In the genomic region with DNA sequence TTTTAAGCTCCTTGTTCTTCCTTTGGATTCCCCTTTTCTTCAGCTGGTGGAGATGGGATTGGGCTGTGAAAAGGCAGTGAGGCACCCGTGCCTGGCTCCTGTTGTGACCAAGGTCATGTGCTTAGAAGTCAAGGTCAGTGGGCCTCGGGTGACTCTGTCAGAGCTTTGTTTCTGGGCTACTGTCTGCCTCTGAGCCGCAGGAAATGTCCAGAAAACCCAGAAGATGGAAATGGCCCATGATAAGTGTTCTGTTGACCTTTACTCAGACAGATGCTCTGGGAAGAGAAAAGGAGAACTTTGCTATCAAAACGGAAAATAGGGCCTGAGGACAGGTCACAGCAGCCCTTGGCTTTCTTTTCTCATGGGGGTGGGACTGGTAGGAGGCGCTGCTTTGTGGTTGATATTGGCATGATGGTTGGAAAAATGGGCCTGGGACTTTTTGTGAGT, we compare ENCODE assay signal across 10 cellular contexts. TPM values are rescaled to one million over a fixed set of nuclear protein-coding genes. Genes with fewer than 3 reads are reported as not detected.
DNase-seq lines count a peak whose midpoint lies in the region; ATAC-seq and TF ChIP-seq lines count a peak whose summit lies in the region.
"Had no signal": no experiment of that assay in that cellular context is flagged by ENCODE, and none has a peak within 500 bp of the region (broad histone marks: within the 10 kb centered on the region; RNA-seq: fewer than 3 reads in every experiment).

No MANE protein-coding gene starts in this region.

- H3K36me3 Mint-ChIP-seq in CD8-positive, alpha-beta T cell: peaks cover 10% of the 10 kb centered on the region
- no peaks in the 10 kb centered on the region for H3K36me3 Mint-ChIP-seq in chondrocyte (ENCODE audit: low read depth)

- peak overlapping the region; percentile 32 for H3K4me3 Mint-ChIP-seq in CD8-positive, alpha-beta T cell
- H3K4me3 Mint-ChIP-seq in chondrocyte (ENCODE audit: unreplicated experiment): no peak overlapping the region

- H3K27me3 Mint-ChIP-seq in CD8-positive, alpha-beta T cell (ENCODE audit: low read depth): no peaks in the 10 kb centered on the region
- H3K27me3 Mint-ChIP-seq in chondrocyte (ENCODE audit: low read depth): no peaks in the 10 kb centered on the region

- no peak overlapping the region for H3K27ac ChIP-seq in CD8-positive, alpha-beta T cell (ENCODE audit: low read depth, low read length)
- H3K27ac ChIP-seq in PC-9: peak overlapping the region; percentile 61; the same call in 1 of the 2 replicates
- H3K27ac ChIP-seq in psoas muscle: peak overlapping the region; percentile 48
- H3K27ac ChIP-seq: SJCRH30 had no signal

- peaks cover 82% of the 10 kb centered on the region for H3K79me2 ChIP-seq in PC-9 (ENCODE audit: low read depth)

- TF ChIP-seq CTCF in CD8-positive, alpha-beta T cell (IDR thresholded peaks at IDR 0.05): no peak
- no peak for TF ChIP-seq CTCF in PC-9 (conservative IDR thresholded peaks at IDR 0.05)
- no peak for TF ChIP-seq CTCF in chondrocyte (IDR thresholded peaks at IDR 0.05)
- no peak for TF ChIP-seq CTCF in psoas muscle (IDR thresholded peaks at IDR 0.05)

- peaks cover 25% of the 10 kb centered on the region for H3F3A ChIP-seq in PC-9 (ENCODE audit: insufficient read depth, low read depth)

- no peaks in the 10 kb centered on the region for H3K9me3 Mint-ChIP-seq in CD8-positive, alpha-beta T cell
- no peaks in the 10 kb centered on the region for H3K9me3 Mint-ChIP-seq in chondrocyte (ENCODE audit: low read depth)

- DNase-seq in CD8-positive, alpha-beta T cell: no peak
- no peak for DNase-seq in PC-9
- DNase-seq in chondrocyte (ENCODE audit: low spot score): peak; percentile 25
- no peak for DNase-seq in psoas muscle
- no peak for DNase-seq in 8988T
- DNase-seq: cerebellar nuclear complex, SJCRH30 had no signal

- POLR2A ChIA-PET in CD8-positive, alpha-beta T cell (lab: Charles Lee): interaction anchor here (1.1 kb wide), 1 partner anchor 64 kb away, joined by 4 read pairs; the partner anchor contains the start of gene CEP20
- POLR2A ChIA-PET in PC-9 (lab: Charles Lee; ENCODE audit: unreplicated experiment): interaction anchor here (0.6 to 0.7 kb wide), 3 partner anchors 65 to 109 kb away, joined by 3 to 8 read pairs (median 3); no protein-coding TSS in a partner anchor

- CTCF ChIA-PET in CD8-positive, alpha-beta T cell (lab: Charles Lee): no interaction called here
- CTCF ChIA-PET in PC-9 (lab: Charles Lee): no interaction called here

- intact Hi-C loops in CD8-positive, alpha-beta T cell (cut with DNase I, micrococcal nuclease): no loop called here
- intact Hi-C loops in PC-9 (cut with micrococcal nuclease; ENCODE audit: unreplicated experiment): no loop called here
- intact Hi-C loops in psoas muscle (cut with DNase I): loop anchor here (2.0 to 10.0 kb wide), 3 partner anchors 45 to 119 kb away; no protein-coding TSS in a partner anchor

- peaks cover 42% of the 10 kb centered on the region for H3K4me1 ChIP-seq in CD8-positive, alpha-beta T cell (ENCODE audit: insufficient read depth, low read length)
- H3K4me1 ChIP-seq in PC-9 (replicated peaks; ENCODE audit: insufficient read depth): peaks cover 28% of the 10 kb centered on the region
- peaks cover 34% of the 10 kb centered on the region for H3K4me1 ChIP-seq in psoas muscle

- BruUV-seq in PC-9 (replicated peaks; lab: Mats Ljungman, UMichigan): no TSS peak

- H3K27ac Mint-ChIP-seq in CD8-positive, alpha-beta T cell: peak overlapping the region; percentile 62
- peak overlapping the region; percentile 78 for H3K27ac Mint-ChIP-seq in chondrocyte (ENCODE audit: unreplicated experiment)

- H3K4me1 Mint-ChIP-seq in CD8-positive, alpha-beta T cell (ENCODE audit: low read depth): peaks cover 56% of the 10 kb centered on the region
- H3K4me1 Mint-ChIP-seq in chondrocyte (ENCODE audit: low read depth): peaks cover 42% of the 10 kb centered on the region

- no peak overlapping the region for H3K4me3 ChIP-seq in CD8-positive, alpha-beta T cell (ENCODE audit: low read depth, low read length)
- H3K4me3 ChIP-seq in PC-9 (peak overlapping the region; percentile 96; the same call in 1 of the 2 replicates), psoas muscle (no peak overlapping the region)
- H3K4me3 ChIP-seq: SJCRH30 had no signal

- ATAC-seq in CD8-positive, alpha-beta T cell: no peak
- no peak for ATAC-seq in psoas muscle
- no peak for ATAC-seq in HG03196 (IDR thresholded peaks at IDR 0.05; ENCODE audit: unreplicated experiment)
- ATAC-seq in HG03108 (IDR thresholded peaks at IDR 0.05; ENCODE audit: unreplicated experiment): no peak
- ATAC-seq in HG03354 (IDR thresholded peaks at IDR 0.05; ENCODE audit: poor library complexity, severe bottlenecking, unreplicated experiment): no peak

- no peak overlapping the region for H2AFZ ChIP-seq in PC-9

- H3K9me3 ChIP-seq in CD8-positive, alpha-beta T cell (ENCODE audit: low read length): no peaks in the 10 kb centered on the region
- no peaks in the 10 kb centered on the region for H3K9me3 ChIP-seq in PC-9 (ENCODE audit: insufficient read depth, low read depth)
- no peaks in the 10 kb centered on the region for H3K9me3 ChIP-seq in psoas muscle
- H3K9me3 ChIP-seq: SJCRH30 had no signal

- peak overlapping the region; percentile 100 for H3K4me2 ChIP-seq in PC-9

- peaks cover 53% of the 10 kb centered on the region for H4K20me1 ChIP-seq in PC-9 (ENCODE audit: insufficient read depth)

- no peaks in the 10 kb centered on the region for H3K27me3 ChIP-seq in CD8-positive, alpha-beta T cell (ENCODE audit: insufficient read depth, low read length)
- H3K27me3 ChIP-seq in PC-9 (ENCODE audit: insufficient read depth, low read depth): no peaks in the 10 kb centered on the region
- H3K27me3 ChIP-seq in psoas muscle (ENCODE audit: insufficient read depth in 3 of 3, low read length in 2 of 3): no peaks in the 10 kb centered on the region
- H3K27me3 ChIP-seq: SJCRH30 had no signal

- H3K36me3 ChIP-seq in CD8-positive, alpha-beta T cell (ENCODE audit: insufficient read depth, low read length): no peaks in the 10 kb centered on the region
- H3K36me3 ChIP-seq in PC-9 (ENCODE audit: low read depth): no peaks in the 10 kb centered on the region
- no peaks in the 10 kb centered on the region for H3K36me3 ChIP-seq in psoas muscle (ENCODE audit: insufficient read depth in 1 of 2, low read depth in 1 of 2)
- H3K36me3 ChIP-seq: SJCRH30 had no signal

- no peaks in the 10 kb centered on the region for H3K9me2 ChIP-seq in PC-9 (ENCODE audit: insufficient read depth)

- 36 to 52% (median 37%) methylated on average over 5 of the region's 5 CpGs for WGBS in psoas muscle, 3 donors

RNA-seq across cellular contexts. Expression of gene ABCC1, which starts 2.9 kb away (rescaled TPM):
- 10 to 100 TPM; 41.1 to 41.2 TPM for total RNA-seq in CD8-positive, alpha-beta T cell
- 139 and 146 TPM in 2 replicates for total RNA-seq in PC-9 (2021)
- total RNA-seq in chondrocyte: 47.9 to 118 TPM (median 48.3 TPM) in 3 replicates
- total RNA-seq in psoas muscle: 10 to 100 TPM; 19.5 to 36.5 (median 30.3) TPM
- polyA plus RNA-seq in psoas muscle: 10 to 100 TPM in 2 of 3 donors, 1 to 10 TPM in 1; 7.4 to 20.5 (median 15.1) TPM

Comparison
In these comparisons a context has a peak if more than half of its experiments do, and no peak if none do; other contexts are left out.
1. intact Hi-C loops: an anchor here in psoas muscle (2.0 to 10.0 kb wide); none called in CD8-positive, alpha-beta T cell and PC-9.